Comparison of ENCODE assay signal across 1 cellular context in the genomic region with DNA sequence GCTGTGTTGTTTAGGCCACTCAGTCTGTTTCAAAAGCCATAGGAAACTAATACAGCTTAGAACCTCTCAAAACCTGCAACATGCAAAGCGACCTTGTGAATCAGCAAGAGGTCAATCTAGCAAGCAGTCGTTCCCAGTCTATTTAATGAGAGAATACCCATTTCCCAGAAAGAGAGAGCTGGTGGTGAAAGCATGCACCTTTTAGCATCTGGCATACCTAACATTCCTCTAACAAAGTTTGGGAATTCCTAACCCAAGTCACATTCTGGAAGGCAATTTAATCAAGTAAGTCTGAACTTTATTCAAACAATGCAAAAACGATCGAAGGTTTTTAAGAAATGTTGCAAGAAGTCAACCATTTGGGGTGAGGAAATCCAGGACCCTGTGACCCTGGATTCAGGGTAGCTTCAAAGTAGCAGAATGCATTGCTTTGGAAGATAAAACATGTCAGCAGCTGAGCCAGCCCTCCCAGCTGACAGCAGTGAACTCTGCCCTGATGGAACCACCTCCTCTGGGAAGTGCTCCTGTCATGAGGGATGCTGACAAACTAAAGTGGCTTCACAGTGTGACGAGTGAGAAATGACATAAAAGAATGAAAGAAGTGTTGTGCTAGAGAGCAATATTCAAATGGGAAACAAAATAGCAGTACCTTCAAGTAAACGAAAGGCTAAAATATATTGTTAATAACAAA.
A peak's percentile ranks its signal among the peaks of the same experiment; 100 is the strongest.
TF ChIP-seq lines count a peak whose summit lies in the region.

No MANE protein-coding gene starts in this region.

TF ChIP-seq in H1, 55 proteins besides CTCF, POLR2A, EP300 and RAD21:
- TF ChIP-seq JUND (IDR thresholded peaks at IDR 0.05; ENCODE audit: low read length), result no peak
- TF ChIP-seq CHD1 (IDR thresholded peaks at IDR 0.05; ENCODE audit: low read depth, low read length), result no peak
- no peak for TF ChIP-seq ATF2 (IDR thresholded peaks at IDR 0.05; ENCODE audit: low read length)
- TF ChIP-seq POU5F1 (IDR thresholded peaks at IDR 0.05; ENCODE audit: low read depth, low read length), result no peak
- TF ChIP-seq TBP (IDR thresholded peaks at IDR 0.05; ENCODE audit: low read depth, low read length), result no peak
- TF ChIP-seq TEAD4 (IDR thresholded peaks at IDR 0.05; ENCODE audit: low read depth, low read length), result peak; percentile 94
- peak; percentile 24 for TF ChIP-seq ASH2L (IDR thresholded peaks at IDR 0.05; ENCODE audit: low read length)
- peak; percentile 1; the same call in 1 of the 2 replicates for TF ChIP-seq CEBPB (IDR thresholded peaks at IDR 0.05; ENCODE audit: low read depth, low read length)
- TF ChIP-seq GABPA (IDR thresholded peaks at IDR 0.05; ENCODE audit: borderline replicate concordance, insufficient read depth, low read length), result no peak
- no peak for TF ChIP-seq SUZ12 (IDR thresholded peaks at IDR 0.05; ENCODE audit: low read length)
- TF ChIP-seq RBBP5 (IDR thresholded peaks at IDR 0.05; ENCODE audit: borderline replicate concordance, low read depth, low read length), result no peak
